In genomic region chr12:13571035-13571434, GRCh38 we compare ENCODE assay signal across 17 cellular contexts.
"Had no signal": no experiment of that assay in that cellular context is flagged by ENCODE, and none has a peak within 500 bp of the region (broad histone marks: within the 10 kb centered on the region; RNA-seq: fewer than 3 reads in every experiment).

No MANE protein-coding gene starts in this region.

- H3K4me1 Mint-ChIP-seq: immature natural killer cell; stimulated activated naive B cell treated with anti-CD40 and anti-IgM and Interleukin-4, amounts not matched to agents 10 μg/mL and 1 μg/mL and 100 μg/mL, for 72 hours; stimulated activated naive CD8-positive, alpha-beta T cell treated with anti-CD3 and anti-CD28 coated beads, Interleukin-15, amount 100 ng/mL, for 72 hours had no signal

- H3K4me3 Mint-ChIP-seq: immature natural killer cell; natural killer cell treated with Interleukin-12 subunit alpha and Interleukin-12 subunit beta and Interleukin-15 and Interleukin-18, amount 100 ng/mL, for 72 hours; stimulated activated naive B cell treated with anti-CD40 and anti-IgM and Interleukin-4, amounts not matched to agents 10 μg/mL and 1 μg/mL and 100 μg/mL, for 72 hours; stimulated activated naive CD8-positive, alpha-beta T cell treated with anti-CD3 and anti-CD28 coated beads, Interleukin-15, amount 100 ng/mL, for 72 hours had no signal

- H3K27ac Mint-ChIP-seq: immature natural killer cell; natural killer cell treated with Interleukin-12 subunit alpha and Interleukin-12 subunit beta and Interleukin-15 and Interleukin-18, amount 100 ng/mL, for 72 hours; progenitor cell of endocrine pancreas; stimulated activated naive B cell treated with anti-CD40 and anti-IgM and Interleukin-4, amounts not matched to agents 10 μg/mL and 1 μg/mL and 100 μg/mL, for 72 hours; stimulated activated naive CD8-positive, alpha-beta T cell treated with anti-CD3 and anti-CD28 coated beads, Interleukin-15, amount 100 ng/mL, for 72 hours had no signal

- H3K9me3 Mint-ChIP-seq: natural killer cell treated with Interleukin-12 subunit alpha and Interleukin-12 subunit beta and Interleukin-15 and Interleukin-18, amount 100 ng/mL, for 72 hours; stimulated activated naive B cell treated with anti-CD40 and anti-IgM and Interleukin-4, amounts not matched to agents 10 μg/mL and 1 μg/mL and 100 μg/mL, for 72 hours; stimulated activated naive CD8-positive, alpha-beta T cell treated with anti-CD3 and anti-CD28 coated beads, Interleukin-15, amount 100 ng/mL, for 72 hours had no signal

- DNase-seq: effector CD4-positive, alpha-beta T cell; gastrocnemius medialis; glutamatergic neuron; immature natural killer cell; left ventricle myocardium inferior; lower lobe of right lung; mesenchymal stem cell; midbrain; occipital lobe; pancreas; right cardiac atrium; stimulated activated CD4-positive, alpha-beta T cell treated with anti-CD3 and anti-CD28 coated beads, Interleukin-4, amount 100 ng/mL, for 24 hours; stimulated activated naive B cell treated with anti-CD40 and anti-IgM and Interleukin-4, amounts not matched to agents 10 μg/mL and 1 μg/mL and 100 μg/mL, for 72 hours; stimulated activated naive CD8-positive, alpha-beta T cell treated with anti-CD3 and anti-CD28 coated beads, Interleukin-15, amount 100 ng/mL, for 72 hours; testis had no signal

- H3K27me3 Mint-ChIP-seq: stimulated activated naive CD8-positive, alpha-beta T cell treated with anti-CD3 and anti-CD28 coated beads, Interleukin-15, amount 100 ng/mL, for 72 hours had no signal

- H3K36me3 Mint-ChIP-seq: immature natural killer cell; natural killer cell treated with Interleukin-12 subunit alpha and Interleukin-12 subunit beta and Interleukin-15 and Interleukin-18, amount 100 ng/mL, for 72 hours; stimulated activated naive B cell treated with anti-CD40 and anti-IgM and Interleukin-4, amounts not matched to agents 10 μg/mL and 1 μg/mL and 100 μg/mL, for 72 hours had no signal

- ATAC-seq: gastrocnemius medialis; lower lobe of right lung; natural killer cell treated with Interleukin-12 subunit alpha and Interleukin-12 subunit beta and Interleukin-15 and Interleukin-18, amount 100 ng/mL, for 72 hours; pancreas; right cardiac atrium; stimulated activated naive B cell treated with anti-CD40 and anti-IgM and Interleukin-4, amounts not matched to agents 10 μg/mL and 1 μg/mL and 100 μg/mL, for 72 hours; stimulated activated naive CD8-positive, alpha-beta T cell treated with anti-CD3 and anti-CD28 coated beads, Interleukin-15, amount 100 ng/mL, for 72 hours had no signal
